ENCODE assay signal across 16 cellular contexts in genomic region chr7:118218413-118219156, GRCh38. TPM values are rescaled to one million over a fixed set of nuclear protein-coding genes. Genes with fewer than 3 reads are reported as not detected.
"Had no signal": no experiment of that assay in that cellular context is flagged by ENCODE, and none has a peak within 500 bp of the region (broad histone marks: within the 10 kb centered on the region; RNA-seq: fewer than 3 reads in every experiment).

No MANE protein-coding gene starts in this region.

- H3K4me1 ChIP-seq: colonic mucosa, gastrocnemius medialis, psoas muscle, uterus had no signal

- H3K9me3 ChIP-seq: colonic mucosa, gastrocnemius medialis, left lung, lower lobe of right lung, psoas muscle, right lobe of liver, stomach, upper lobe of left lung, uterus had no signal

- H3K27me3 ChIP-seq: colonic mucosa, gastrocnemius medialis, right lobe of liver, upper lobe of left lung, uterus had no signal

- DNase-seq: colonic mucosa; dermis blood vessel endothelial cell; gastrocnemius medialis; immature natural killer cell; left lung; lower lobe of right lung; naive B cell; psoas muscle; retina; right lobe of liver; stimulated activated naive CD4-positive, alpha-beta T cell; stomach; substantia nigra; upper lobe of left lung; uterus had no signal

- H3K27ac ChIP-seq: colonic mucosa, gastrocnemius medialis, left lung, lower lobe of right lung, psoas muscle, right lobe of liver, stomach, upper lobe of left lung, uterus had no signal

- H3K4me3 ChIP-seq: colonic mucosa, gastrocnemius medialis, left lung, lower lobe of right lung, psoas muscle, right lobe of liver, stomach, upper lobe of left lung, uterus had no signal

- ATAC-seq: gastrocnemius medialis, left lung, lower lobe of right lung, psoas muscle, right lobe of liver had no signal

- FAIRE-seq: keratinocyte had no signal

- H3K36me3 ChIP-seq: colonic mucosa, gastrocnemius medialis, left lung, lower lobe of right lung, right lobe of liver, stomach, upper lobe of left lung, uterus had no signal

RNA-seq across cellular contexts. Expression of gene ANKRD7, which starts 5.9 kb away (rescaled TPM):
- total RNA-seq: colonic mucosa, dermis blood vessel endothelial cell, lower lobe of right lung, right lobe of liver, upper lobe of left lung had no signal
- polyA plus RNA-seq: immature natural killer cell had no signal
